2 cellular contexts compared by ENCODE assay signal in genomic region chr11:79331251-79331901, GRCh38.
A peak's percentile ranks its signal among the peaks of the same experiment; 100 is the strongest.
TF ChIP-seq lines count a peak whose summit lies in the region.

No MANE protein-coding gene starts in this region.

TF ChIP-seq in GM23338, 12 proteins besides CTCF, POLR2A, EP300 and RAD21 (continued from another document):
- TF ChIP-seq ZNF462 (CRISPR knock-in tag; IDR thresholded peaks at IDR 0.05), result no peak
- no peak for TF ChIP-seq EZH2phosphoT487 (IDR thresholded peaks at IDR 0.05; ENCODE audit: unreplicated experiment)
- no peak for TF ChIP-seq ETS1 (IDR thresholded peaks at IDR 0.05)
- TF ChIP-seq EZH2 (IDR thresholded peaks at IDR 0.05; ENCODE audit: low read depth, unreplicated experiment), result no peak
- TF ChIP-seq REST (IDR thresholded peaks at IDR 0.05; ENCODE audit: unreplicated experiment), result no peak
- no peak for TF ChIP-seq JUNB (IDR thresholded peaks at IDR 0.05; ENCODE audit: unreplicated experiment)
- no peak for TF ChIP-seq ZNF331 (CRISPR knock-in tag; IDR thresholded peaks at IDR 0.05; ENCODE audit: low read depth)
- TF ChIP-seq ZNF114 (CRISPR knock-in tag; IDR thresholded peaks at IDR 0.05), result no peak
- TF ChIP-seq NANOG (IDR thresholded peaks at IDR 0.05; ENCODE audit: borderline replicate concordance), result no peak
- no peak for TF ChIP-seq CREB1 (CRISPR knock-in tag; IDR thresholded peaks at IDR 0.05; ENCODE audit: low read depth)

TF ChIP-seq in neural cell, 6 proteins besides CTCF, POLR2A, EP300 and RAD21 (continued from another document):
- TF ChIP-seq REST (IDR thresholded peaks at IDR 0.05; ENCODE audit: borderline replicate concordance), result peak; percentile 93
- peak; percentile 50 for TF ChIP-seq SMC3 (conservative IDR thresholded peaks at IDR 0.05; ENCODE audit: poor library complexity)
- peak; percentile 22 for TF ChIP-seq TAF1 (IDR thresholded peaks at IDR 0.05; ENCODE audit: low read depth)
- TF ChIP-seq POLR2AphosphoS5 (IDR thresholded peaks at IDR 0.05), result peak; percentile 77
- TF ChIP-seq EZH2 (IDR thresholded peaks at IDR 0.05; ENCODE audit: borderline replicate concordance, insufficient read depth, low read length, poor library complexity, severe bottlenecking), result no peak
